26 cellular contexts compared by ENCODE assay signal in genomic region chr1:54962612-54963395, GRCh38. TPM values are rescaled to one million over a fixed set of nuclear protein-coding genes. Genes with fewer than 3 reads are reported as not detected.
DNase-seq lines count a peak whose midpoint lies in the region; ATAC-seq, FAIRE-seq and TF ChIP-seq lines count a peak whose summit lies in the region.
"Had no signal": no experiment of that assay in that cellular context is flagged by ENCODE, and none has a peak within 500 bp of the region (broad histone marks: within the 10 kb centered on the region; RNA-seq: fewer than 3 reads in every experiment).

No MANE protein-coding gene starts in this region.

- no peak for DNase-seq in GM12878 (ENCODE audit: low read depth, low spot score)
- DNase-seq in iPS-NIHi11 (ENCODE audit: low spot score) = no peak
- DNase-seq in stimulated activated CD4-positive, alpha-beta T cell treated with anti-CD3 and anti-CD28 coated beads, Interleukin-2, amount 100 ng/mL, for 48 hours = no peak
- no peak for DNase-seq in Caco-2
- DNase-seq: CD4-positive, CD25-positive, alpha-beta regulatory T cell; HFFc6; KBM-7; MG63; NCI-H1105 treated with DMSO at 0.1 percent for 48 hours; NCI-H146; NCI-H1930; NCI-H2107; NCI-H524 treated with DMSO at 0.1 percent for 48 hours; NCI-H774; PC-3 had no signal

- ATAC-seq in GM18867 (IDR thresholded peaks at IDR 0.05; ENCODE audit: unreplicated experiment) (peak; percentile 41), GM12878 (peak; percentile 34)
- ATAC-seq: PC-3, SK-N-SH treated with all-trans-retinoic acid at 6 μM for 48 hours had no signal

- peak overlapping the region; percentile 78 for H3K27ac ChIP-seq in HUES6 (ENCODE audit: low read depth, low read length)
- H3K27ac ChIP-seq in GM12878 (ENCODE audit: control insufficient read depth, insufficient read depth) = no peak overlapping the region
- peak overlapping the region; percentile 59 for H3K27ac ChIP-seq in iPS-18a (ENCODE audit: low read length)
- H3K27ac ChIP-seq: BLaER1, HL-60 had no signal

- H3K27ac Mint-ChIP-seq in Caco-2 (ENCODE audit: unreplicated experiment) = no peak overlapping the region
- H3K27ac Mint-ChIP-seq: HFFc6 had no signal

- H3K4me2 ChIP-seq in GM12878 (ENCODE audit: control insufficient read depth, insufficient read depth) = no peak overlapping the region
- H3K4me2 ChIP-seq: BLaER1 had no signal

- peaks cover 24% of the 10 kb centered on the region for H3K4me1 ChIP-seq in HUES6 (ENCODE audit: control insufficient read depth, insufficient read depth, low read length)
- H3K4me1 ChIP-seq in GM12878 (ENCODE audit: control insufficient read depth, insufficient read depth, low read length) = peaks cover 10% of the 10 kb centered on the region
- H3K4me1 ChIP-seq in iPS-18a (ENCODE audit: control insufficient read depth, low read depth, low read length) = peaks cover 24% of the 10 kb centered on the region
- no peaks in the 10 kb centered on the region for H3K4me1 ChIP-seq in Caco-2

- RAD21 ChIA-PET in GM12878 (lab: Charles Lee; ENCODE audit: unreplicated experiment) = interaction anchor here (1.0 kb wide), 1 partner anchor 18 kb away, joined by 4 read pairs; no protein-coding TSS in a partner anchor

- H3K27me3 ChIP-seq in HUES6 (ENCODE audit: control insufficient read depth, insufficient read depth, low read length) (no peaks in the 10 kb centered on the region), GM12878 (replicated peaks in 1 of 2; ENCODE audit: control insufficient read depth in 2 of 2, insufficient read depth in 2 of 2, low read length in 1 of 2) (no peaks in the 10 kb centered on the region), iPS-18a (ENCODE audit: control insufficient read depth, insufficient read depth, low read length) (no peaks in the 10 kb centered on the region), Caco-2 (replicated peaks; ENCODE audit: control insufficient read depth, insufficient read depth, low read length) (no peaks in the 10 kb centered on the region)
- H3K27me3 ChIP-seq: BLaER1, MG63 had no signal

- H3K4me3 ChIP-seq in HUES6 (ENCODE audit: low read depth, low read length) (no peak overlapping the region), GM12878 (no peak overlapping the region), iPS-18a (ENCODE audit: low read length) (no peak overlapping the region), Caco-2 (ENCODE audit: low read depth, low read length) (no peak overlapping the region)
- H3K4me3 ChIP-seq: BLaER1, HAP-1, MG63 had no signal

- H3K9ac ChIP-seq in HUES6 (ENCODE audit: low read length) (no peak overlapping the region), GM12878 (ENCODE audit: control insufficient read depth, insufficient read depth, low read length) (no peak overlapping the region), iPS-18a (ENCODE audit: low read length) (no peak overlapping the region)
- H3K9ac ChIP-seq: BLaER1 had no signal

- CTCF ChIA-PET in GM12878 (lab: Yijun Ruan, JAX) (interaction anchor here (0.6 to 5.8 kb wide), 5 partner anchors 13 to 34 kb away, joined by 3 to 43 read pairs (median 11); no protein-coding TSS in a partner anchor), Caco-2 (lab: Charles Lee) (no interaction called here)

- POLR2A ChIA-PET in GM12878 (lab: Charles Lee) = no interaction called here
- POLR2A ChIA-PET in Caco-2 (lab: Charles Lee) = no interaction called here

- H3K4me3 Mint-ChIP-seq in Caco-2 (ENCODE audit: unreplicated experiment) = no peak overlapping the region
- H3K4me3 Mint-ChIP-seq: CD4-positive, CD25-positive, alpha-beta regulatory T cell; HFFc6 had no signal

- H3K36me3 Mint-ChIP-seq in Caco-2 (ENCODE audit: insufficient read depth, unreplicated experiment) = no peaks in the 10 kb centered on the region
- H3K36me3 Mint-ChIP-seq: CD4-positive, CD25-positive, alpha-beta regulatory T cell had no signal

- intact Hi-C loops in GM12878 (cut with micrococcal nuclease; ENCODE audit: unreplicated experiment) = no loop called here
- intact Hi-C loops in Caco-2 (cut with micrococcal nuclease; ENCODE audit: unreplicated experiment) = no loop called here

- SMC1A ChIA-PET in GM12878 (lab: Charles Lee; ENCODE audit: uncharacterized antibody, unreplicated experiment) = interaction anchor here (1.0 kb wide), 1 partner anchor 11 kb away, joined by 3 read pairs; no protein-coding TSS in a partner anchor

- no peak for FAIRE-seq in GM12878 (lab: Jason Lieb, UNC)

- H4K20me1 ChIP-seq in GM12878 (ENCODE audit: control insufficient read depth, insufficient read depth) = no peaks in the 10 kb centered on the region
- H4K20me1 ChIP-seq: BLaER1 had no signal

- H3K27me3 Mint-ChIP-seq in Caco-2 (ENCODE audit: insufficient read depth, unreplicated experiment) = no peaks in the 10 kb centered on the region

- TF ChIP-seq POLR2A in GM12878 (IDR thresholded peaks at IDR 0.05; ENCODE audit: low read depth, low read length) = no peak

- no peak overlapping the region for H2AFZ ChIP-seq in GM12878 (ENCODE audit: control insufficient read depth, low read depth, low read length)

- in situ Hi-C loops in GM12878 (cut with MboI) = no loop called here

- H3K9me3 ChIP-seq in HUES6 (ENCODE audit: control insufficient read depth, insufficient read depth, low read depth, low read length) = peaks cover 24% of the 10 kb centered on the region
- H3K9me3 ChIP-seq in GM12878 (replicated peaks; ENCODE audit: control insufficient read depth, insufficient read depth, low read length) = no peaks in the 10 kb centered on the region; the same call in 2 of the 3 replicates
- peaks cover 5% of the 10 kb centered on the region for H3K9me3 ChIP-seq in iPS-18a (ENCODE audit: control insufficient read depth, low read depth, low read length)
- no peaks in the 10 kb centered on the region for H3K9me3 ChIP-seq in Caco-2
- H3K9me3 ChIP-seq: HAP-1 had no signal

- WGBS in GM12878 (ENCODE audit: insufficient coverage, insufficient replicate concordance, low lambda C conversion rate, missing lambda C conversion rate) = 24% methylated on average over 4 of the region's 4 CpGs

- no peak for TF ChIP-seq EP300 in GM12878 (IDR thresholded peaks at IDR 0.05; ENCODE audit: borderline replicate concordance in 1 of 2, control insufficient read depth in 1 of 2, low read depth in 2 of 2, low read length in 2 of 2)

- TF ChIP-seq CTCF in GM12878 (IDR thresholded peaks at IDR 0.05 in 2 of 3, conservative IDR thresholded peaks at IDR 0.05 in 1 of 3; ENCODE audit: control insufficient read depth in 2 of 3, extremely low read depth in 1 of 3, insufficient read depth in 1 of 3, low read depth in 3 of 3, low read length in 3 of 3) = no peak
- TF ChIP-seq CTCF in Caco-2 (IDR thresholded peaks at IDR 0.05; ENCODE audit: insufficient read depth in 1 of 2, low read depth in 1 of 2, low read length in 1 of 2, severe bottlenecking in 1 of 2, unreplicated experiment in 1 of 2) = no peak

- H3K79me2 ChIP-seq in GM12878 (ENCODE audit: control insufficient read depth, insufficient read depth, low read length) = no peaks in the 10 kb centered on the region

- no TSS peak for BruUV-seq in GM12878 (replicated peaks; lab: Mats Ljungman, UMichigan)
- no TSS peak for BruUV-seq in Caco-2 (replicated peaks; lab: Mats Ljungman, UMichigan)

- H3K9me3 Mint-ChIP-seq in Caco-2 (ENCODE audit: unreplicated experiment) = peaks cover under 1% of the 10 kb centered on the region

- H3K36me3 ChIP-seq in HUES6 (ENCODE audit: control insufficient read depth, insufficient read depth, low read length) (no peaks in the 10 kb centered on the region), GM12878 (ENCODE audit: control insufficient read depth in 2 of 2, insufficient read depth in 2 of 2, low read length in 1 of 2) (no peaks in the 10 kb centered on the region), iPS-18a (ENCODE audit: control insufficient read depth, low read depth, low read length) (no peaks in the 10 kb centered on the region), Caco-2 (ENCODE audit: control insufficient read depth, insufficient read depth, low read length) (no peaks in the 10 kb centered on the region)
- H3K36me3 ChIP-seq: BLaER1, HAP-1, MG63 had no signal

- TF ChIP-seq RAD21 in GM12878 (IDR thresholded peaks at IDR 0.05; ENCODE audit: insufficient read depth, low read depth, low read length) = no peak

- H3K4me1 Mint-ChIP-seq in Caco-2 (ENCODE audit: low read depth, unreplicated experiment) = no peaks in the 10 kb centered on the region

RNA-seq across cellular contexts. Expression of gene TMEM61, which starts 17.6 kb away (rescaled TPM):
- not detected in 2 replicates for total RNA-seq in GM12878 (2013; cell fraction: nucleolus; rRNA removed)
- total RNA-seq in GM12878 (2014; rRNA removed) = not detected in 2 replicates
- total RNA-seq in GM12878 (2014; rRNA removed; fragmentation: Illumina TruSeq; extraction: Trizol) = not detected in 2 replicates
- total RNA-seq in GM12878 (2021) = not detected in 2 replicates
- polyA plus RNA-seq in GM12878 (2011; ENCODE audit: low read depth) = not detected
- not detected in 2 replicates for polyA plus RNA-seq in GM12878 (2011; rRNA removed)
- not detected in 2 replicates for polyA plus RNA-seq in GM12878 (2011; cell fraction: cytosol; rRNA removed)
- not detected in 2 replicates for polyA plus RNA-seq in GM12878 (2011; cell fraction: nucleus; rRNA removed)
- polyA plus RNA-seq in GM12878 (2012) = not detected in 2 replicates
- polyA plus RNA-seq in GM12878 (2014; fragmentation: Illumina TruSeq; extraction: Trizol) = not detected in 2 replicates
- polyA plus RNA-seq in GM12878 (2014; fragmentation: Nextera tagmentation; extraction: Ambion mirVana) = not detected
- polyA plus RNA-seq in GM12878 (2014; rRNA removed) = not detected in 2 replicates
- not detected for polyA plus RNA-seq in GM12878 (2016; fragmentation: Nextera tagmentation; extraction: Ambion mirVana)
- not detected in 2 replicates for polyA minus RNA-seq in GM12878 (2011; rRNA and poly(A)+ RNA removed)
- polyA minus RNA-seq in GM12878 (2011; cell fraction: cytosol; rRNA and poly(A)+ RNA removed) = not detected in 2 replicates
- not detected in 2 replicates for polyA minus RNA-seq in GM12878 (2011; cell fraction: nucleus; rRNA and poly(A)+ RNA removed)
- total RNA-seq in Caco-2 (2022) = 0.30 TPM in 1 of 2 replicates, not detected in the other
- total RNA-seq: A172; CD4-positive, CD25-positive, alpha-beta regulatory T cell; Daoy; G401; HFFc6; LHCN-M2 had no signal
- polyA plus RNA-seq: CD4-positive, CD25-positive, alpha-beta regulatory T cell had no signal

RNA-seq across cellular contexts. Expression of gene BSND, which starts 35.9 kb away (rescaled TPM):
- not detected in 2 replicates for total RNA-seq in GM12878 (2013; cell fraction: nucleolus; rRNA removed)
- not detected in 2 replicates for total RNA-seq in GM12878 (2014; rRNA removed)
- not detected in 2 replicates for total RNA-seq in GM12878 (2014; rRNA removed; fragmentation: Illumina TruSeq; extraction: Trizol)
- 0.03 TPM in 1 of 2 replicates, not detected in the other for total RNA-seq in GM12878 (2021)
- not detected for polyA plus RNA-seq in GM12878 (2011; ENCODE audit: low read depth)
- polyA plus RNA-seq in GM12878 (2011; rRNA removed) = not detected in 2 replicates
- 0.01 TPM in 1 of 2 replicates, not detected in the other for polyA plus RNA-seq in GM12878 (2011; cell fraction: cytosol; rRNA removed)
- 0.03 TPM in 1 of 2 replicates, not detected in the other for polyA plus RNA-seq in GM12878 (2011; cell fraction: nucleus; rRNA removed)
- polyA plus RNA-seq in GM12878 (2012) = 0.03 TPM in 1 of 2 replicates, not detected in the other
- not detected in 2 replicates for polyA plus RNA-seq in GM12878 (2014; fragmentation: Illumina TruSeq; extraction: Trizol)
- not detected for polyA plus RNA-seq in GM12878 (2014; fragmentation: Nextera tagmentation; extraction: Ambion mirVana)
- 0.01 TPM in 1 of 2 replicates, not detected in the other for polyA plus RNA-seq in GM12878 (2014; rRNA removed)
- not detected for polyA plus RNA-seq in GM12878 (2016; fragmentation: Nextera tagmentation; extraction: Ambion mirVana)
- polyA minus RNA-seq in GM12878 (2011; rRNA and poly(A)+ RNA removed) = not detected in 2 replicates
- polyA minus RNA-seq in GM12878 (2011; cell fraction: cytosol; rRNA and poly(A)+ RNA removed) = not detected in 2 replicates
- not detected in 2 replicates for polyA minus RNA-seq in GM12878 (2011; cell fraction: nucleus; rRNA and poly(A)+ RNA removed)
- total RNA-seq in Caco-2 (2022) = not detected in 2 replicates
- total RNA-seq: A172; CD4-positive, CD25-positive, alpha-beta regulatory T cell; Daoy; G401; HFFc6; LHCN-M2; PC-3 had no signal
- polyA plus RNA-seq: CD4-positive, CD25-positive, alpha-beta regulatory T cell had no signal
